ENCODE assay signal across 1 cellular context in the genomic region with DNA sequence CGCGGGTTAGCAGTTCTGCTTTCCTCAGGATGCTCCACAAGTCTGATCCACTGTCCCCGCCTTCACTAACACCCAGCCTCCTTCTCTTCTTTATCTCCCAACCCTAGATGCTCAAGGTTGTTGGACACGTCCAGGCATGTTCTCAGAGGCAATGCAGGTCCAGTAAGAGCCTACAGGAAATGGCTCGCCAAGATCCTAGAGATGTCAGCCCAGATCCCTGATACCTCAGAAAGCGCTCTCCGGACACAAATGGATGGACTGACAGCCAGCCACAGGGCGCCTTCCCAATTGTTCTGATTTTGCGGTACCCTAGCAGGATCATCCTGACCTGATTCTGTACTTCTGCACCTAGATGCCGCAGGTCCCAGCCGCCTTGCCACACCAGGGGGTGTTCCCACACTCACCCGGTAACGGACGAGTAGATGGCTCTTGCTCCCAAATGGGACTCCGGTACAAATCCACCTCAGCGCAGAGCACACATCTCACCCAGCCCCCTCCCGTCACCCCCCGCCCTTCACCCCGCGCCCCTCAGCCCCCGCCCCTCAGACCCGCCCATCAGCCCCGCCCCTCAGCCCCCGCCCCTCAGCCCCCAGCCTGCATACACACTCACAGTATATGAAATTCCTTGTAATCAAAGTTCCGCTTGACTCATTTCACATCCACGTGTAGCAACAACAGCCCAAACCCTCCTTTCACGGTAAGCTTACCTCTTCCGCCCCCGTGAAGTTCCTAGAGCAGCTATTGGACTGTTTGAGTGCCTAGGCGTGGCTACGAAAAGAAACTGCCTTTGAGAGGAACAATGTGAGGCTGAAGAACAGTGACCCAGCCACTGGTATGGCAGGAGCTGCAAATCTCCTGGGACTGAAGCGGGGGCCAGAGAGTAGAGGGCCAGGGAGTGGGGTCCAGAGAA.
TF ChIP-seq lines count a peak whose summit lies in the region.

A gene with protein sequence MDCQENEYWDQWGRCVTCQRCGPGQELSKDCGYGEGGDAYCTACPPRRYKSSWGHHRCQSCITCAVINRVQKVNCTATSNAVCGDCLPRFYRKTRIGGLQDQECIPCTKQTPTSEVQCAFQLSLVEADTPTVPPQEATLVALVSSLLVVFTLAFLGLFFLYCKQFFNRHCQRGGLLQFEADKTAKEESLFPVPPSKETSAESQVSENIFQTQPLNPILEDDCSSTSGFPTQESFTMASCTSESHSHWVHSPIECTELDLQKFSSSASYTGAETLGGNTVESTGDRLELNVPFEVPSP (minus strand): TSS at position 488 of the 910 bp plus-strand sequence. CDS start 23,058 bp downstream, outside the sequence.

TF ChIP-seq in HEK293, 187 proteins besides CTCF, POLR2A, EP300 and RAD21 (continued from another document and continues in another):
- TF ChIP-seq, protein P1, sequence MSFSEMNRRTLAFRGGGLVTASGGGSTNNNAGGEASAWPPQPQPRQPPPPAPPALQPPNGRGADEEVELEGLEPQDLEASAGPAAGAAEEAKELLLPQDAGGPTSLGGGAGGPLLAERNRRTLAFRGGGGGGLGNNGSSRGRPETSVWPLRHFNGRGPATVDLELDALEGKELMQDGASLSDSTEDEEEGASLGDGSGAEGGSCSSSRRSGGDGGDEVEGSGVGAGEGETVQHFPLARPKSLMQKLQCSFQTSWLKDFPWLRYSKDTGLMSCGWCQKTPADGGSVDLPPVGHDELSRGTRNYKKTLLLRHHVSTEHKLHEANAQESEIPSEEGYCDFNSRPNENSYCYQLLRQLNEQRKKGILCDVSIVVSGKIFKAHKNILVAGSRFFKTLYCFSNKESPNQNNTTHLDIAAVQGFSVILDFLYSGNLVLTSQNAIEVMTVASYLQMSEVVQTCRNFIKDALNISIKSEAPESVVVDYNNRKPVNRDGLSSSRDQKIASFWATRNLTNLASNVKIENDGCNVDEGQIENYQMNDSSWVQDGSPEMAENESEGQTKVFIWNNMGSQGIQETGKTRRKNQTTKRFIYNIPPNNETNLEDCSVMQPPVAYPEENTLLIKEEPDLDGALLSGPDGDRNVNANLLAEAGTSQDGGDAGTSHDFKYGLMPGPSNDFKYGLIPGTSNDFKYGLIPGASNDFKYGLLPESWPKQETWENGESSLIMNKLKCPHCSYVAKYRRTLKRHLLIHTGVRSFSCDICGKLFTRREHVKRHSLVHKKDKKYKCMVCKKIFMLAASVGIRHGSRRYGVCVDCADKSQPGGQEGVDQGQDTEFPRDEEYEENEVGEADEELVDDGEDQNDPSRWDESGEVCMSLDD (tag by site-specific recombination; IDR thresholded peaks at IDR 0.05): no peak
- TF ChIP-seq OSR2 (tag by site-specific recombination; IDR thresholded peaks at IDR 0.05): peak; percentile 17; the same call in 1 of the 2 replicates
- TF ChIP-seq, protein P2, sequence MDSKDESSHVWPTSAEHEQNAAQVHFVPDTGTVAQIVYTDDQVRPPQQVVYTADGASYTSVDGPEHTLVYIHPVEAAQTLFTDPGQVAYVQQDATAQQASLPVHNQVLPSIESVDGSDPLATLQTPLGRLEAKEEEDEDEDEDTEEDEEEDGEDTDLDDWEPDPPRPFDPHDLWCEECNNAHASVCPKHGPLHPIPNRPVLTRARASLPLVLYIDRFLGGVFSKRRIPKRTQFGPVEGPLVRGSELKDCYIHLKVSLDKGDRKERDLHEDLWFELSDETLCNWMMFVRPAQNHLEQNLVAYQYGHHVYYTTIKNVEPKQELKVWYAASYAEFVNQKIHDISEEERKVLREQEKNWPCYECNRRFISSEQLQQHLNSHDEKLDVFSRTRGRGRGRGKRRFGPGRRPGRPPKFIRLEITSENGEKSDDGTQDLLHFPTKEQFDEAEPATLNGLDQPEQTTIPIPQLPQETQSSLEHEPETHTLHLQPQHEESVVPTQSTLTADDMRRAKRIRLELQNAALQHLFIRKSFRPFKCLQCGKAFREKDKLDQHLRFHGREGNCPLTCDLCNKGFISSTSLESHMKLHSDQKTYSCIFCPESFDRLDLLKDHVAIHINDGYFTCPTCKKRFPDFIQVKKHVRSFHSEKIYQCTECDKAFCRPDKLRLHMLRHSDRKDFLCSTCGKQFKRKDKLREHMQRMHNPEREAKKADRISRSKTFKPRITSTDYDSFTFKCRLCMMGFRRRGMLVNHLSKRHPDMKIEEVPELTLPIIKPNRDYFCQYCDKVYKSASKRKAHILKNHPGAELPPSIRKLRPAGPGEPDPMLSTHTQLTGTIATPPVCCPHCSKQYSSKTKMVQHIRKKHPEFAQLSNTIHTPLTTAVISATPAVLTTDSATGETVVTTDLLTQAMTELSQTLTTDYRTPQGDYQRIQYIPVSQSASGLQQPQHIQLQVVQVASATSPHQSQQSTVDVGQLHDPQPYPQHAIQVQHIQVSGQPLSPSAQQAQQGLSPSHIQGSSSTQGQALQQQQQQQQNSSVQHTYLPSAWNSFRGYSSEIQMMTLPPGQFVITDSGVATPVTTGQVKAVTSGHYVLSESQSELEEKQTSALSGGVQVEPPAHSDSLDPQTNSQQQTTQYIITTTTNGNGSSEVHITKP (tag by site-specific recombination; IDR thresholded peaks at IDR 0.05): peak; percentile 90
- TF ChIP-seq ZNF596 (tag by site-specific recombination; IDR thresholded peaks at IDR 0.05): no peak
- peak; percentile 53 for TF ChIP-seq SP2 (tag by site-specific recombination; IDR thresholded peaks at IDR 0.05)
- TF ChIP-seq ZFP37 (tag by site-specific recombination; IDR thresholded peaks at IDR 0.05): no peak
- TF ChIP-seq ZNF548 (tag by site-specific recombination; IDR thresholded peaks at IDR 0.05): no peak
- no peak for TF ChIP-seq ZNF302 (tag by site-specific recombination; IDR thresholded peaks at IDR 0.05; ENCODE audit: low read depth)
- TF ChIP-seq TRIM28 (IDR thresholded peaks at IDR 0.05; ENCODE audit: borderline replicate concordance, low read length): peak; percentile 53
- TF ChIP-seq, protein P3, sequence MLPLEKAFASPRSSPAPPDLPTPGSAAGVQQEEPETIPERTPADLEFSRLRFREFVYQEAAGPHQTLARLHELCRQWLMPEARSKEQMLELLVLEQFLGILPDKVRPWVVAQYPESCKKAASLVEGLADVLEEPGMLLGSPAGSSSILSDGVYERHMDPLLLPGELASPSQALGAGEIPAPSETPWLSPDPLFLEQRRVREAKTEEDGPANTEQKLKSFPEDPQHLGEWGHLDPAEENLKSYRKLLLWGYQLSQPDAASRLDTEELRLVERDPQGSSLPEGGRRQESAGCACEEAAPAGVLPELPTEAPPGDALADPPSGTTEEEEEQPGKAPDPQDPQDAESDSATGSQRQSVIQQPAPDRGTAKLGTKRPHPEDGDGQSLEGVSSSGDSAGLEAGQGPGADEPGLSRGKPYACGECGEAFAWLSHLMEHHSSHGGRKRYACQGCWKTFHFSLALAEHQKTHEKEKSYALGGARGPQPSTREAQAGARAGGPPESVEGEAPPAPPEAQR (tag by site-specific recombination; IDR thresholded peaks at IDR 0.05): no peak
- no peak for TF ChIP-seq ZNF354C (tag by site-specific recombination; IDR thresholded peaks at IDR 0.05; ENCODE audit: borderline replicate concordance, low read depth)
- TF ChIP-seq, protein P4, sequence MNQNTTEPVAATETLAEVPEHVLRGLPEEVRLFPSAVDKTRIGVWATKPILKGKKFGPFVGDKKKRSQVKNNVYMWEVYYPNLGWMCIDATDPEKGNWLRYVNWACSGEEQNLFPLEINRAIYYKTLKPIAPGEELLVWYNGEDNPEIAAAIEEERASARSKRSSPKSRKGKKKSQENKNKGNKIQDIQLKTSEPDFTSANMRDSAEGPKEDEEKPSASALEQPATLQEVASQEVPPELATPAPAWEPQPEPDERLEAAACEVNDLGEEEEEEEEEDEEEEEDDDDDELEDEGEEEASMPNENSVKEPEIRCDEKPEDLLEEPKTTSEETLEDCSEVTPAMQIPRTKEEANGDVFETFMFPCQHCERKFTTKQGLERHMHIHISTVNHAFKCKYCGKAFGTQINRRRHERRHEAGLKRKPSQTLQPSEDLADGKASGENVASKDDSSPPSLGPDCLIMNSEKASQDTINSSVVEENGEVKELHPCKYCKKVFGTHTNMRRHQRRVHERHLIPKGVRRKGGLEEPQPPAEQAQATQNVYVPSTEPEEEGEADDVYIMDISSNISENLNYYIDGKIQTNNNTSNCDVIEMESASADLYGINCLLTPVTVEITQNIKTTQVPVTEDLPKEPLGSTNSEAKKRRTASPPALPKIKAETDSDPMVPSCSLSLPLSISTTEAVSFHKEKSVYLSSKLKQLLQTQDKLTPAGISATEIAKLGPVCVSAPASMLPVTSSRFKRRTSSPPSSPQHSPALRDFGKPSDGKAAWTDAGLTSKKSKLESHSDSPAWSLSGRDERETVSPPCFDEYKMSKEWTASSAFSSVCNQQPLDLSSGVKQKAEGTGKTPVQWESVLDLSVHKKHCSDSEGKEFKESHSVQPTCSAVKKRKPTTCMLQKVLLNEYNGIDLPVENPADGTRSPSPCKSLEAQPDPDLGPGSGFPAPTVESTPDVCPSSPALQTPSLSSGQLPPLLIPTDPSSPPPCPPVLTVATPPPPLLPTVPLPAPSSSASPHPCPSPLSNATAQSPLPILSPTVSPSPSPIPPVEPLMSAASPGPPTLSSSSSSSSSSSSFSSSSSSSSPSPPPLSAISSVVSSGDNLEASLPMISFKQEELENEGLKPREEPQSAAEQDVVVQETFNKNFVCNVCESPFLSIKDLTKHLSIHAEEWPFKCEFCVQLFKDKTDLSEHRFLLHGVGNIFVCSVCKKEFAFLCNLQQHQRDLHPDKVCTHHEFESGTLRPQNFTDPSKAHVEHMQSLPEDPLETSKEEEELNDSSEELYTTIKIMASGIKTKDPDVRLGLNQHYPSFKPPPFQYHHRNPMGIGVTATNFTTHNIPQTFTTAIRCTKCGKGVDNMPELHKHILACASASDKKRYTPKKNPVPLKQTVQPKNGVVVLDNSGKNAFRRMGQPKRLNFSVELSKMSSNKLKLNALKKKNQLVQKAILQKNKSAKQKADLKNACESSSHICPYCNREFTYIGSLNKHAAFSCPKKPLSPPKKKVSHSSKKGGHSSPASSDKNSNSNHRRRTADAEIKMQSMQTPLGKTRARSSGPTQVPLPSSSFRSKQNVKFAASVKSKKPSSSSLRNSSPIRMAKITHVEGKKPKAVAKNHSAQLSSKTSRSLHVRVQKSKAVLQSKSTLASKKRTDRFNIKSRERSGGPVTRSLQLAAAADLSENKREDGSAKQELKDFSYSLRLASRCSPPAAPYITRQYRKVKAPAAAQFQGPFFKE (tag by site-specific recombination; IDR thresholded peaks at IDR 0.05; ENCODE audit: borderline replicate concordance): no peak
- no peak for TF ChIP-seq ZNF626 (tag by site-specific recombination; IDR thresholded peaks at IDR 0.05)
- TF ChIP-seq, protein P5, sequence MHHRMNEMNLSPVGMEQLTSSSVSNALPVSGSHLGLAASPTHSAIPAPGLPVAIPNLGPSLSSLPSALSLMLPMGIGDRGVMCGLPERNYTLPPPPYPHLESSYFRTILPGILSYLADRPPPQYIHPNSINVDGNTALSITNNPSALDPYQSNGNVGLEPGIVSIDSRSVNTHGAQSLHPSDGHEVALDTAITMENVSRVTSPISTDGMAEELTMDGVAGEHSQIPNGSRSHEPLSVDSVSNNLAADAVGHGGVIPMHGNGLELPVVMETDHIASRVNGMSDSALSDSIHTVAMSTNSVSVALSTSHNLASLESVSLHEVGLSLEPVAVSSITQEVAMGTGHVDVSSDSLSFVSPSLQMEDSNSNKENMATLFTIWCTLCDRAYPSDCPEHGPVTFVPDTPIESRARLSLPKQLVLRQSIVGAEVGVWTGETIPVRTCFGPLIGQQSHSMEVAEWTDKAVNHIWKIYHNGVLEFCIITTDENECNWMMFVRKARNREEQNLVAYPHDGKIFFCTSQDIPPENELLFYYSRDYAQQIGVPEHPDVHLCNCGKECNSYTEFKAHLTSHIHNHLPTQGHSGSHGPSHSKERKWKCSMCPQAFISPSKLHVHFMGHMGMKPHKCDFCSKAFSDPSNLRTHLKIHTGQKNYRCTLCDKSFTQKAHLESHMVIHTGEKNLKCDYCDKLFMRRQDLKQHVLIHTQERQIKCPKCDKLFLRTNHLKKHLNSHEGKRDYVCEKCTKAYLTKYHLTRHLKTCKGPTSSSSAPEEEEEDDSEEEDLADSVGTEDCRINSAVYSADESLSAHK (tag by site-specific recombination; IDR thresholded peaks at IDR 0.05): peak; percentile 60; the same call in 1 of the 2 replicates
- no peak for TF ChIP-seq ZNF561 (tag by site-specific recombination; IDR thresholded peaks at IDR 0.05; ENCODE audit: borderline replicate concordance)
- TF ChIP-seq, protein P6, sequence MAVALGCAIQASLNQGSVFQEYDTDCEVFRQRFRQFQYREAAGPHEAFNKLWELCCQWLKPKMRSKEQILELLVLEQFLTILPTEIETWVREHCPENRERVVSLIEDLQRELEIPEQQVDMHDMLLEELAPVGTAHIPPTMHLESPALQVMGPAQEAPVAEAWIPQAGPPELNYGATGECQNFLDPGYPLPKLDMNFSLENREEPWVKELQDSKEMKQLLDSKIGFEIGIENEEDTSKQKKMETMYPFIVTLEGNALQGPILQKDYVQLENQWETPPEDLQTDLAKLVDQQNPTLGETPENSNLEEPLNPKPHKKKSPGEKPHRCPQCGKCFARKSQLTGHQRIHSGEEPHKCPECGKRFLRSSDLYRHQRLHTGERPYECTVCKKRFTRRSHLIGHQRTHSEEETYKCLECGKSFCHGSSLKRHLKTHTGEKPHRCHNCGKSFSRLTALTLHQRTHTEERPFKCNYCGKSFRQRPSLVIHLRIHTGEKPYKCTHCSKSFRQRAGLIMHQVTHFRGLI (tag by site-specific recombination; IDR thresholded peaks at IDR 0.05): no peak
- no peak for TF ChIP-seq ZNF394 (tag by site-specific recombination; IDR thresholded peaks at IDR 0.05; ENCODE audit: borderline replicate concordance)
- peak; percentile 68; the same call in 1 of the 2 replicates for TF ChIP-seq ZBTB17 (tag by site-specific recombination; IDR thresholded peaks at IDR 0.05)
- no peak for TF ChIP-seq KLF7 (tag by site-specific recombination; IDR thresholded peaks at IDR 0.05; ENCODE audit: borderline replicate concordance)
- no peak for TF ChIP-seq ZXDB (tag by site-specific recombination; IDR thresholded peaks at IDR 0.05)
- TF ChIP-seq ZNF2 (tag by site-specific recombination; IDR thresholded peaks at IDR 0.05): no peak
- peak; percentile 76 for TF ChIP-seq ZNF341 (tag by site-specific recombination; IDR thresholded peaks at IDR 0.05; ENCODE audit: low read depth)
- TF ChIP-seq ZNF175 (tag by site-specific recombination; IDR thresholded peaks at IDR 0.05): no peak
- no peak for TF ChIP-seq ZNF221 (tag by site-specific recombination; IDR thresholded peaks at IDR 0.05; ENCODE audit: borderline replicate concordance)
- 0 out of 2 replicates have a peak, but pooled peaks have one; percentile 25 for TF ChIP-seq ZNF335 (tag by site-specific recombination; conservative IDR thresholded peaks at IDR 0.05)
- TF ChIP-seq ZBTB7A (tag by site-specific recombination; IDR thresholded peaks at IDR 0.05; ENCODE audit: low read depth): no peak
- TF ChIP-seq EGR2 (tag by site-specific recombination; IDR thresholded peaks at IDR 0.05; ENCODE audit: low read depth): no peak
- TF ChIP-seq, protein P7, sequence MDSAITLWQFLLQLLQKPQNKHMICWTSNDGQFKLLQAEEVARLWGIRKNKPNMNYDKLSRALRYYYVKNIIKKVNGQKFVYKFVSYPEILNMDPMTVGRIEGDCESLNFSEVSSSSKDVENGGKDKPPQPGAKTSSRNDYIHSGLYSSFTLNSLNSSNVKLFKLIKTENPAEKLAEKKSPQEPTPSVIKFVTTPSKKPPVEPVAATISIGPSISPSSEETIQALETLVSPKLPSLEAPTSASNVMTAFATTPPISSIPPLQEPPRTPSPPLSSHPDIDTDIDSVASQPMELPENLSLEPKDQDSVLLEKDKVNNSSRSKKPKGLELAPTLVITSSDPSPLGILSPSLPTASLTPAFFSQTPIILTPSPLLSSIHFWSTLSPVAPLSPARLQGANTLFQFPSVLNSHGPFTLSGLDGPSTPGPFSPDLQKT (IDR thresholded peaks at IDR 0.05; ENCODE audit: borderline replicate concordance, low read depth, low read length): no peak
